ENCODE assay signal across 13 cellular contexts in the genomic region with DNA sequence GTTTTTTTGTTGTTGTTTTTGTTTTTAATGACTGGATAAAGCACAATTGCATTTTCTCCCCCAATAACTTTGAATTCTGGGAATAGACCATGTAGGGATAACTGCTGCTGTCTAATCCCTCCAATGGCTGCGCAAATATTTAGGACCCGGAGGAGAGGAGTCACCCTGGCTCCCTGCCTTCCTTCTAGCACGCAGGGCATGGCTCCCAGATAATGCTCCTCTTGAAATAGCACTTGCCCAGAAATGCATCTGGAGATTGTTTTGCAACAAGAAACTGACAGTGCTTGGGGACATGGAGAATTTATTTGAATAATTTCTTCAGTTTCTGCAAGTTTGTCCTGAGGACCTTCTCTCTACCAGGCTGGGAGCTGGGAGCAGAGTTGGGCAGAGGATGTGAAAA.
DNase-seq lines count a peak whose midpoint lies in the region; ATAC-seq and TF ChIP-seq lines count a peak whose summit lies in the region.
"Had no signal": no experiment of that assay in that cellular context is flagged by ENCODE, and none has a peak within 500 bp of the region (broad histone marks: within the 10 kb centered on the region; RNA-seq: fewer than 3 reads in every experiment).

No MANE protein-coding gene starts in this region.

- H3K9me3 Mint-ChIP-seq in activated naive CD8-positive, alpha-beta T cell treated with anti-CD3 and anti-CD28 coated beads for 36 hours, result peaks cover 2% of the 10 kb centered on the region
- H3K9me3 Mint-ChIP-seq: memory B cell had no signal

- no peaks in the 10 kb centered on the region for H3K9me3 ChIP-seq in ascending aorta

- no peak overlapping the region for H3K4me3 Mint-ChIP-seq in activated naive CD8-positive, alpha-beta T cell treated with anti-CD3 and anti-CD28 coated beads for 36 hours
- H3K4me3 Mint-ChIP-seq: memory B cell had no signal

- H3K4me1 ChIP-seq in ascending aorta, result peaks cover 6 to 44% of the 10 kb centered on the region in 2 donors

- intact Hi-C loops in ascending aorta (cut with DNase I) (no loop called here), cardiac septum (cut with DNase I) (no loop called here), posterior vena cava (cut with DNase I) (loop anchor here in 1 of 2 donors (10.0 kb wide), 1 partner anchor 985 kb away; no protein-coding TSS in a partner anchor)

- H3K27me3 Mint-ChIP-seq in activated naive CD8-positive, alpha-beta T cell treated with anti-CD3 and anti-CD28 coated beads for 36 hours, result no peaks in the 10 kb centered on the region

- H3K36me3 Mint-ChIP-seq in activated naive CD8-positive, alpha-beta T cell treated with anti-CD3 and anti-CD28 coated beads for 36 hours, result peaks cover 8% of the 10 kb centered on the region
- H3K36me3 Mint-ChIP-seq: memory B cell had no signal

- TF ChIP-seq CTCF in ascending aorta (IDR thresholded peaks at IDR 0.05), result no peak

- ATAC-seq in HG03442 (IDR thresholded peaks at IDR 0.05; ENCODE audit: unreplicated experiment) (no peak), GM18909 (IDR thresholded peaks at IDR 0.05; ENCODE audit: poor library complexity, unreplicated experiment) (no peak), GM19324 (IDR thresholded peaks at IDR 0.05; ENCODE audit: low FRiP score, unreplicated experiment) (no peak)

- no peaks in the 10 kb centered on the region for H3K27me3 ChIP-seq in ascending aorta
- H3K27me3 ChIP-seq: BLaER1 treated with 17β-estradiol and CSF1 and Interleukin-3, amounts not matched to agents 10 nM and 100 nM had no signal

- peak; percentile 64 for DNase-seq in AG08396 (ENCODE audit: low spot score)
- DNase-seq in ascending aorta (ENCODE audit: low spot score in 2 of 2), result peak in 1 of 2 donors; percentile 77
- peak; percentile 79 for DNase-seq in cardiac septum (ENCODE audit: low spot score)
- peak; percentile 91 for DNase-seq in posterior vena cava (ENCODE audit: low spot score)
- DNase-seq in activated naive CD8-positive, alpha-beta T cell treated with anti-CD3 and anti-CD28 coated beads for 36 hours, result no peak
- DNase-seq: NCI-H1436; stimulated activated CD4-positive, alpha-beta T cell treated with anti-CD3 and anti-CD28 coated beads, Interleukin-4, amount 100 ng/mL, for 4 hours had no signal

- H3K4me3 ChIP-seq in ascending aorta, result no peak overlapping the region
- H3K4me3 ChIP-seq: BLaER1 treated with 17β-estradiol and CSF1 and Interleukin-3, amounts not matched to agents 10 nM and 100 nM; GM12878 had no signal

- peak overlapping the region; percentile 33 to 62 for H3K27ac ChIP-seq in ascending aorta
- H3K27ac ChIP-seq: BLaER1 treated with 17β-estradiol and CSF1 and Interleukin-3, amounts not matched to agents 10 nM and 100 nM had no signal

- peaks cover 49% of the 10 kb centered on the region for H3K4me1 Mint-ChIP-seq in activated naive CD8-positive, alpha-beta T cell treated with anti-CD3 and anti-CD28 coated beads for 36 hours
- H3K4me1 Mint-ChIP-seq: memory B cell had no signal

- H3K27ac Mint-ChIP-seq in activated naive CD8-positive, alpha-beta T cell treated with anti-CD3 and anti-CD28 coated beads for 36 hours, result no peak overlapping the region
- H3K27ac Mint-ChIP-seq: memory B cell had no signal

- no peaks in the 10 kb centered on the region for H3K36me3 ChIP-seq in ascending aorta
- H3K36me3 ChIP-seq: BLaER1 treated with 17β-estradiol and CSF1 and Interleukin-3, amounts not matched to agents 10 nM and 100 nM had no signal
